In the genomic region with DNA sequence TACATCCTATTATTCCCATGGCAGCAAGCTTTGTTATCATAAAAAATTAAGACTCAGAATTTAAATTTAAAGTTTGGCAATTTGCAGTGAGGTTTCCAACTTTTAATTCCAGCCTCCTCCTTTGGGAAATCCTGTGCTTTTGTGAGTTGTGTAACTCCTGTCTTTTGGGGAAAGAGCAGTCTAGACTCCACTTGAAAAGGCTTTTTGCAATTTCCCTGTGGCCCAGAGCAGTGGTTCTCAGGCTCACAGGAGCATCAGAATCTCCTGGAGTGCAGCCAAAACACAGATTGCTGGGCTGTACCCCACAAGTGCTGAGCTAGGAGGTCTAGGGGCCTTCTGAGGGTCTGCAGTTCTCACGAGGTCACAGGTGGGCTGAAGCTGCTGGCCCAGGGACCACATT, we compare ENCODE assay signal across 19 cellular contexts.
DNase-seq lines count a peak whose midpoint lies in the region; ATAC-seq and TF ChIP-seq lines count a peak whose summit lies in the region.
"Had no signal": no experiment of that assay in that cellular context is flagged by ENCODE, and none has a peak within 500 bp of the region (broad histone marks: within the 10 kb centered on the region; RNA-seq: fewer than 3 reads in every experiment).

No MANE protein-coding gene starts in this region.

- H3K27ac ChIP-seq in right atrium auricular region (no peak overlapping the region), PC-3 (ENCODE audit: low read length) (no peak overlapping the region)
- H3K27ac ChIP-seq: GM23248 had no signal

- POLR2A ChIA-PET in PC-3 (lab: Charles Lee; ENCODE audit: unreplicated experiment) = no interaction called here

- DNase-seq in left ventricle myocardium superior = no peak
- no peak for DNase-seq in right atrium auricular region (ENCODE audit: low spot score)
- peak; percentile 15 for DNase-seq in fibroblast of mammary gland (ENCODE audit: low read depth)
- peak; percentile 56 for DNase-seq in posterior vena cava (ENCODE audit: low spot score)
- DNase-seq in PC-3 = no peak
- no peak for DNase-seq in NCI-H446 (lab: John Stamatoyannopoulos, UW)
- DNase-seq in stimulated activated CD4-positive, alpha-beta T cell treated with anti-CD3 and anti-CD28 coated beads, Interleukin-4, amount 100 ng/mL, for 4 hours = no peak
- DNase-seq: ACHN; BE2C; C1 segment of cervical spinal cord; CD4-positive, CD25-positive, alpha-beta regulatory T cell; CD8-positive, alpha-beta memory T cell; COR-L47; DMS 273 treated with DMSO at 0.1 percent for 48 hours; DMS53; GDM1; GM23248 had no signal

- CTCF ChIA-PET in PC-3 (lab: Charles Lee) = no interaction called here

- H3K9me3 ChIP-seq in right atrium auricular region (no peaks in the 10 kb centered on the region), PC-3 (ENCODE audit: low read length) (no peaks in the 10 kb centered on the region)
- H3K9me3 ChIP-seq: BE2C had no signal

- no peaks in the 10 kb centered on the region for H3K9me2 ChIP-seq in PC-3 (replicated peaks; ENCODE audit: low read length)

- peak; percentile 85 for ATAC-seq in left ventricle myocardium superior
- no peak for ATAC-seq in PC-3
- ATAC-seq: HepG2 had no signal

- H3K27me3 ChIP-seq in right atrium auricular region (no peaks in the 10 kb centered on the region), PC-3 (ENCODE audit: low read length) (no peaks in the 10 kb centered on the region)
- H3K27me3 ChIP-seq: BE2C had no signal

- intact Hi-C loops in left ventricle myocardium superior (cut with micrococcal nuclease) (no loop called here), posterior vena cava (cut with DNase I) (no loop called here), PC-3 (cut with micrococcal nuclease) (no loop called here)

- H3F3A ChIP-seq in PC-3 (ENCODE audit: low read length, unreplicated experiment) = no peaks in the 10 kb centered on the region

- H3K4me3 ChIP-seq in right atrium auricular region = no peak overlapping the region
- H3K4me3 ChIP-seq in fibroblast of mammary gland (ENCODE audit: control insufficient read depth, low read depth, low read length) = no peak overlapping the region
- H3K4me3 ChIP-seq in PC-3 (ENCODE audit: low read length) = no peak overlapping the region
- H3K4me3 ChIP-seq: GM23248, HAP-1 had no signal

- no peak overlapping the region for H3K9ac ChIP-seq in PC-3 (ENCODE audit: low read length)
- H3K9ac ChIP-seq: GM23248 had no signal

- no peaks in the 10 kb centered on the region for H3K79me2 ChIP-seq in PC-3 (ENCODE audit: low read length)

- H3K4me1 ChIP-seq in right atrium auricular region (no peaks in the 10 kb centered on the region), PC-3 (ENCODE audit: insufficient read depth, low read length) (no peaks in the 10 kb centered on the region)
- H3K4me1 ChIP-seq: BE2C, HAP-1 had no signal

- no TSS peak for BruUV-seq in PC-3 (replicated peaks; lab: Mats Ljungman, UMichigan)

- TF ChIP-seq CTCF in right atrium auricular region (IDR thresholded peaks at IDR 0.05) (no peak), fibroblast of mammary gland (conservative IDR thresholded peaks at IDR 0.05; ENCODE audit: control insufficient read depth, insufficient read depth, low read depth, low read length) (no peak), PC-3 (conservative IDR thresholded peaks at IDR 0.05; ENCODE audit: low read depth, low read length) (no peak)

- no peak overlapping the region for H3K4me2 ChIP-seq in PC-3 (ENCODE audit: low read length)

- H4K20me1 ChIP-seq in PC-3 (ENCODE audit: low read length) = no peaks in the 10 kb centered on the region

- no peak overlapping the region for H2AFZ ChIP-seq in PC-3 (ENCODE audit: low read length)
- H2AFZ ChIP-seq: GM23248 had no signal

- H3K36me3 ChIP-seq in right atrium auricular region (no peaks in the 10 kb centered on the region), PC-3 (ENCODE audit: low read depth, low read length) (no peaks in the 10 kb centered on the region)
- H3K36me3 ChIP-seq: BE2C, HAP-1 had no signal

Comparison
In these comparisons a context has a peak if more than half of its experiments do, and no peak if none do; other contexts are left out.
1. DNase-seq: peak in fibroblast of mammary gland (single experiment) and posterior vena cava (single experiment); none in left ventricle myocardium superior (single experiment), right atrium auricular region (single experiment), PC-3 (single experiment), NCI-H446 (0 of 2) and stimulated activated CD4-positive, alpha-beta T cell treated with anti-CD3 and anti-CD28 coated beads, Interleukin-4, amount 100 ng/mL, for 4 hours (0 of 2).